In the genomic region with DNA sequence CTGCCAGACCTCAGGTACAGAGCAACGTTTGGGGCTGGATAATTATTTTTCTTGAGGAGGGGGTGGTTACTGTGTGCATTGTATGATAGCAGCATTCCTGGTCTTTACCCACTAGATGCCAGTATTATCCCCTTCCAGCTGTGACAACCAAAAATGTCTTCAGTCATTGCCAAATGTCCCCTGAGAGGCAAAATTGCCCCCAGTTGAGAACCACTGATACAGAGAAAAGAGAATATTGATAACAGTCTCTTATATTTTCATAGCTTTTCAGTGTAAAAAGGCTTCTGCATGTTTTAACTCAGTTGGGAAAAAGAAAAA, we compare ENCODE assay signal across 17 cellular contexts. TPM values are rescaled to one million over a fixed set of nuclear protein-coding genes. Genes with fewer than 3 reads are reported as not detected.
DNase-seq lines count a peak whose midpoint lies in the region; FAIRE-seq and TF ChIP-seq lines count a peak whose summit lies in the region.
"Had no signal": no experiment of that assay in that cellular context is flagged by ENCODE, and none has a peak within 500 bp of the region (broad histone marks: within the 10 kb centered on the region; RNA-seq: fewer than 3 reads in every experiment).

No MANE protein-coding gene starts in this region.

- DNase-seq in BJ (ENCODE audit: low read depth) (no peak), HFFc6 (no peak), astrocyte (ENCODE audit: low read depth) (no peak), kidney glomerular epithelial cell (lab: John Stamatoyannopoulos, UW) (peak; percentile 46), adrenal gland (no peak), NCI-H2196 (lab: John Stamatoyannopoulos, UW; ENCODE audit: unreplicated experiment) (no peak)
- no peak for DNase-seq in activated CD4-positive, alpha-beta T cell treated with anti-CD3 and anti-CD28 coated beads for 48 hours
- DNase-seq: activated naive CD4-positive, alpha-beta T cell treated with Interleukin-2 at 50 U/mL for 16 hours; CD8-positive, alpha-beta T cell; GM23248; heart right ventricle; NCI-H2081 treated with DMSO at 0.1 percent for 48 hours; retina; stimulated activated CD4-positive, alpha-beta T cell treated with anti-CD3 and anti-CD28 coated beads, Interleukin-4, amount 100 ng/mL, for 1 hour; WERI-Rb-1 had no signal

- peak overlapping the region; percentile 59 for H3K9ac ChIP-seq in astrocyte (ENCODE audit: low read length)
- H3K9ac ChIP-seq: GM23248, KMS-11 had no signal

- H3K4me3 ChIP-seq in BJ (ENCODE audit: low read depth, low read length) (no peak overlapping the region), astrocyte (ENCODE audit: insufficient read depth, low read depth, low read length) (no peak overlapping the region), adrenal gland (no peak overlapping the region)
- H3K4me3 ChIP-seq: cardiac muscle cell, GM23248, heart right ventricle had no signal

- H3K27me3 ChIP-seq in BJ (ENCODE audit: control insufficient read depth, insufficient read depth, low read length) (no peaks in the 10 kb centered on the region), astrocyte (ENCODE audit: insufficient read depth, low read length) (no peaks in the 10 kb centered on the region), adrenal gland (no peaks in the 10 kb centered on the region)
- H3K27me3 ChIP-seq: cardiac muscle cell had no signal

- no peaks in the 10 kb centered on the region for H4K20me1 ChIP-seq in astrocyte (ENCODE audit: insufficient read depth, low read length)

- no peaks in the 10 kb centered on the region for H3K9me3 ChIP-seq in astrocyte (ENCODE audit: insufficient read depth, low read depth, low read length)
- no peaks in the 10 kb centered on the region for H3K9me3 ChIP-seq in adrenal gland (replicated peaks in 1 of 3)

- H3K79me2 ChIP-seq in astrocyte (ENCODE audit: insufficient read depth, low read length), result no peaks in the 10 kb centered on the region

- H3K36me3 Mint-ChIP-seq in HFFc6 (ENCODE audit: low read depth), result no peaks in the 10 kb centered on the region
- H3K36me3 Mint-ChIP-seq in astrocyte (ENCODE audit: low read depth, unreplicated experiment), result no peaks in the 10 kb centered on the region
- H3K36me3 Mint-ChIP-seq: CD8-positive, alpha-beta T cell had no signal

- 0 out of 2 replicates have a peak, but pooled peaks have one; percentile 4 for TF ChIP-seq CTCF in BJ (IDR thresholded peaks at IDR 0.05; ENCODE audit: insufficient read depth, low read depth, low read length)
- peak; percentile 55 for TF ChIP-seq CTCF in HFFc6 (IDR thresholded peaks at IDR 0.05)
- peak; percentile 19 for TF ChIP-seq CTCF in astrocyte (IDR thresholded peaks at IDR 0.05; ENCODE audit: insufficient read depth, low read depth, low read length)
- no peak for TF ChIP-seq CTCF in adrenal gland (IDR thresholded peaks at IDR 0.05)

- peak overlapping the region; percentile 97 for H3K27ac ChIP-seq in astrocyte (ENCODE audit: low read depth, low read length)
- H3K27ac ChIP-seq in adrenal gland, result no peak overlapping the region
- H3K27ac ChIP-seq: cardiac muscle cell, GM23248, heart right ventricle, KMS-11, WERI-Rb-1 had no signal

- peaks cover 72% of the 10 kb centered on the region for H3K4me1 Mint-ChIP-seq in HFFc6 (ENCODE audit: low read depth)
- H3K4me1 Mint-ChIP-seq in astrocyte (ENCODE audit: low read depth, unreplicated experiment), result peaks cover 38% of the 10 kb centered on the region

- H3K9me3 Mint-ChIP-seq in HFFc6 (no peaks in the 10 kb centered on the region), astrocyte (ENCODE audit: unreplicated experiment) (peaks cover 3% of the 10 kb centered on the region)
- H3K9me3 Mint-ChIP-seq: CD8-positive, alpha-beta T cell had no signal

- H3K27me3 Mint-ChIP-seq in HFFc6 (ENCODE audit: insufficient read depth) (no peaks in the 10 kb centered on the region), astrocyte (ENCODE audit: low read depth, unreplicated experiment) (no peaks in the 10 kb centered on the region)

- no peak overlapping the region for H3K4me2 ChIP-seq in astrocyte (ENCODE audit: low read length)
- H3K4me2 ChIP-seq: KMS-11 had no signal

- intact Hi-C loops in adrenal gland (cut with DNase I), result no loop called here

- no peaks in the 10 kb centered on the region for H3K36me3 ChIP-seq in BJ (ENCODE audit: control insufficient read depth, insufficient read depth, low read length)
- H3K36me3 ChIP-seq in astrocyte (ENCODE audit: insufficient read depth, low read length), result no peaks in the 10 kb centered on the region
- H3K36me3 ChIP-seq in adrenal gland (replicated peaks in 1 of 2), result no peaks in the 10 kb centered on the region
- H3K36me3 ChIP-seq: cardiac muscle cell, heart right ventricle, WERI-Rb-1 had no signal

- CTCF ChIA-PET in BJ (lab: Yijun Ruan, JAX), result interaction anchor here (1.0 to 1.2 kb wide), 2 partner anchors 15 to 63 kb away, joined by 3 read pairs; no protein-coding TSS in a partner anchor

- H3K27ac Mint-ChIP-seq in HFFc6 (no peak overlapping the region), astrocyte (ENCODE audit: unreplicated experiment) (peak overlapping the region; percentile 92)
- H3K27ac Mint-ChIP-seq: CD8-positive, alpha-beta T cell had no signal

- H3K4me3 Mint-ChIP-seq in HFFc6 (no peak overlapping the region), astrocyte (ENCODE audit: unreplicated experiment) (no peak overlapping the region)
- H3K4me3 Mint-ChIP-seq: CD8-positive, alpha-beta T cell had no signal

- FAIRE-seq in astrocyte (lab: Jason Lieb, UNC), result no peak

- peaks cover 43% of the 10 kb centered on the region for H3K4me1 ChIP-seq in astrocyte (ENCODE audit: insufficient read depth, low read length)
- H3K4me1 ChIP-seq in adrenal gland (replicated peaks in 1 of 2), result peaks cover 8 to 9% of the 10 kb centered on the region in 2 donors

- no peak overlapping the region for H2AFZ ChIP-seq in astrocyte (ENCODE audit: low read depth, low read length)
- H2AFZ ChIP-seq: GM23248 had no signal

- POLR2A ChIA-PET in BJ (lab: Charles Lee), result no interaction called here

- TF ChIP-seq POLR2A in adrenal gland (IDR thresholded peaks at IDR 0.05), result no peak

- 8 to 20% (median 13%) methylated on average over 1 of the region's 1 CpG for WGBS in adrenal gland, 4 donors

RNA-seq across cellular contexts. Expression of a gene that starts 51.8 kb away (rescaled TPM):
- polyA plus RNA-seq in BJ (2011; rRNA removed) (1.5 and 3.1 TPM in 2 replicates), adrenal gland (1 to 10 TPM in 2 of 3 donors, under 1 TPM in 1; 0.57 to 6.6 (median 1.5) TPM)
- 3.5 and 4.4 TPM in 2 replicates for polyA minus RNA-seq in BJ (2011; rRNA and poly(A)+ RNA removed)
- total RNA-seq in HFFc6 (2021; fragmentation: NEBNext Ultra II Directional; extraction: Animal tissue kit (Norgen Biotek cat#: 25700)), result 10 to 100 TPM in 1 of 6 experiments, 1 to 10 TPM in 5; 7.6 to 10.6 (median 8.5) TPM
- total RNA-seq in astrocyte (3.9 and 6.1 TPM in 2 replicates), adrenal gland (1 to 10 TPM; 2.2 to 8.1 (median 3.5) TPM)
- total RNA-seq: CD8-positive, alpha-beta T cell had no signal
- polyA plus RNA-seq: heart right ventricle had no signal

RNA-seq across cellular contexts. Expression of a gene that starts 58.4 kb away (rescaled TPM):
- polyA plus RNA-seq in BJ (2011; rRNA removed) (6.8 and 9.8 TPM in 2 replicates), adrenal gland (1 to 10 TPM; 2.2 to 8.8 (median 2.4) TPM)
- 7.6 and 9.5 TPM in 2 replicates for polyA minus RNA-seq in BJ (2011; rRNA and poly(A)+ RNA removed)
- 10 to 100 TPM in 4 of 6 experiments, 1 to 10 TPM in 2; 9.0 to 18.5 (median 16.2) TPM for total RNA-seq in HFFc6 (2021; fragmentation: NEBNext Ultra II Directional; extraction: Animal tissue kit (Norgen Biotek cat#: 25700))
- total RNA-seq in astrocyte (7.0 and 7.4 TPM in 2 replicates), adrenal gland (10 to 100 TPM in 1 of 8 donors, 1 to 10 TPM in 7; 5.3 to 11.0 (median 7.8) TPM)

Comparison
In these comparisons a context has a peak if more than half of its experiments do, and no peak if none do; other contexts are left out.
1. CTCF ChIP-seq: peak in BJ (single experiment), HFFc6 (single experiment) and astrocyte (single experiment); none in adrenal gland (0 of 6).